Comparison of ENCODE assay signal across 8 cellular contexts in the genomic region with DNA sequence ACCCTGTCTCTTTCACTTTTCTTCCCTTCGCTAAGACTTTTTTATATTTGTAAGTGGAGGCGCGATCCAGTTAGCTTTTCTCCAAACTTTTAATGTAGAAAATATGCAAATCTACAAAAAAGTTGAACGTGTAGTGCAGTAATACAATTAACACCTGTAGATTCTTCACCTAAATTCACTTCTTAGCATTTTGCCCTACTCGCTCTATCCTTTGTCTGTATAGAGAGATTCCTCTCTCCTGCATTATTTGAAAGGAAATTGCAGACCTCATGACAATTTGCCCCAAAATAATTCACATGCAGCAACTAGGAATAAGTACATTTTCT. TPM values are rescaled to one million over a fixed set of nuclear protein-coding genes. Genes with fewer than 3 reads are reported as not detected.
A peak's percentile ranks its signal among the peaks of the same experiment; 100 is the strongest.
DNase-seq lines count a peak whose midpoint lies in the region; ATAC-seq and TF ChIP-seq lines count a peak whose summit lies in the region.
"Had no signal": no experiment of that assay in that cellular context is flagged by ENCODE, and none has a peak within 500 bp of the region (broad histone marks: within the 10 kb centered on the region; RNA-seq: fewer than 3 reads in every experiment).

No MANE protein-coding gene starts in this region.

- H3K27me3 Mint-ChIP-seq in activated naive CD8-positive, alpha-beta T cell = peaks cover 4% of the 10 kb centered on the region

- peak overlapping the region; percentile 83 for H3K27ac Mint-ChIP-seq in activated naive CD8-positive, alpha-beta T cell
- H3K27ac Mint-ChIP-seq in stimulated activated effector memory CD8-positive, alpha-beta T cell treated with anti-CD3 and anti-CD28 coated beads, Interleukin-12 subunit alpha, Interleukin-12 subunit beta, amount 100 ng/mL, for 72 hours = no peak overlapping the region

- no peak for TF ChIP-seq CTCF in HFF-Myc (IDR thresholded peaks at IDR 0.05; ENCODE audit: low read depth, low read length, missing control alignments)
- no peak for TF ChIP-seq CTCF in foreskin keratinocyte (conservative IDR thresholded peaks at IDR 0.05)

- H3K4me3 ChIP-seq in HFF-Myc (replicated peaks; ENCODE audit: low read depth, low read length) (peak overlapping the region; percentile 43), iPS-20b (ENCODE audit: low read length) (peak overlapping the region; percentile 60)

- H3K4me3 Mint-ChIP-seq in activated naive CD8-positive, alpha-beta T cell = peak overlapping the region; percentile 92
- H3K4me3 Mint-ChIP-seq in stimulated activated effector memory CD8-positive, alpha-beta T cell treated with anti-CD3 and anti-CD28 coated beads, Interleukin-12 subunit alpha, Interleukin-12 subunit beta, amount 100 ng/mL, for 72 hours = peak overlapping the region; percentile 88

- H3K36me3 ChIP-seq in iPS-20b (ENCODE audit: insufficient read depth, low read depth, low read length) = no peaks in the 10 kb centered on the region

- DNase-seq in HFF-Myc (ENCODE audit: extremely low read depth, low read depth) (no peak), T1000 (lab: John Stamatoyannopoulos, UW) (no peak), foreskin keratinocyte (no peak)
- DNase-seq in stimulated activated effector memory CD8-positive, alpha-beta T cell treated with anti-CD3 and anti-CD28 coated beads, Interleukin-12 subunit alpha, Interleukin-12 subunit beta, amount 100 ng/mL, for 72 hours (ENCODE audit: low spot score in 2 of 2) = no peak
- DNase-seq: NCI-H1092 treated with DMSO at 0.1 percent for 48 hours had no signal

- H3K9me3 Mint-ChIP-seq in activated naive CD8-positive, alpha-beta T cell (ENCODE audit: low read depth) = no peaks in the 10 kb centered on the region
- H3K9me3 Mint-ChIP-seq in stimulated activated effector memory CD8-positive, alpha-beta T cell treated with anti-CD3 and anti-CD28 coated beads, Interleukin-12 subunit alpha, Interleukin-12 subunit beta, amount 100 ng/mL, for 72 hours = no peaks in the 10 kb centered on the region

- H3K4me1 ChIP-seq in iPS-20b (ENCODE audit: insufficient read depth, low read length) = peaks cover 35% of the 10 kb centered on the region
- peaks cover 10% of the 10 kb centered on the region for H3K4me1 ChIP-seq in foreskin keratinocyte

- no peaks in the 10 kb centered on the region for H3K9me3 ChIP-seq in iPS-20b (ENCODE audit: insufficient read depth, low read depth, low read length)

- peak overlapping the region; percentile 75 for H3K27ac ChIP-seq in iPS-20b (ENCODE audit: low read length)
- H3K27ac ChIP-seq in foreskin keratinocyte = no peak overlapping the region

- H3K27me3 ChIP-seq in iPS-20b (ENCODE audit: insufficient read depth, low read length) = no peaks in the 10 kb centered on the region
- H3K27me3 ChIP-seq in foreskin keratinocyte = no peaks in the 10 kb centered on the region

- peaks cover 11% of the 10 kb centered on the region for H3K4me1 Mint-ChIP-seq in activated naive CD8-positive, alpha-beta T cell (ENCODE audit: low read depth)
- peaks cover 11% of the 10 kb centered on the region for H3K4me1 Mint-ChIP-seq in stimulated activated effector memory CD8-positive, alpha-beta T cell treated with anti-CD3 and anti-CD28 coated beads, Interleukin-12 subunit alpha, Interleukin-12 subunit beta, amount 100 ng/mL, for 72 hours

- H3K9ac ChIP-seq in iPS-20b (ENCODE audit: low read depth, low read length) = peak overlapping the region; percentile 89; the same call in 1 of the 2 replicates

- no peaks in the 10 kb centered on the region for H3K36me3 Mint-ChIP-seq in activated naive CD8-positive, alpha-beta T cell
- no peaks in the 10 kb centered on the region for H3K36me3 Mint-ChIP-seq in stimulated activated effector memory CD8-positive, alpha-beta T cell treated with anti-CD3 and anti-CD28 coated beads, Interleukin-12 subunit alpha, Interleukin-12 subunit beta, amount 100 ng/mL, for 72 hours

- ATAC-seq in stimulated activated effector memory CD8-positive, alpha-beta T cell treated with anti-CD3 and anti-CD28 coated beads, Interleukin-12 subunit alpha, Interleukin-12 subunit beta, amount 100 ng/mL, for 72 hours = no peak
- no peak for ATAC-seq in HG03378 (IDR thresholded peaks at IDR 0.05; ENCODE audit: unreplicated experiment)
- ATAC-seq in foreskin keratinocyte = no peak

RNA-seq across cellular contexts. Expression of a gene that starts 21.4 kb away (rescaled TPM):
- total RNA-seq in foreskin keratinocyte = 0.20 and 0.32 TPM in 2 replicates
- polyA plus RNA-seq in foreskin keratinocyte = 0.29 and 0.42 TPM in 2 replicates

RNA-seq across cellular contexts. Expression of a gene that starts 35.7 kb away (rescaled TPM):
- 23.7 and 24.1 TPM in 2 replicates for total RNA-seq in foreskin keratinocyte
- 2.4 and 3.1 TPM in 2 replicates for polyA plus RNA-seq in foreskin keratinocyte
